Comparison of ENCODE assay signal across 7 cellular contexts in genomic region chr10:51063659-51064535, GRCh38. TPM values are rescaled to one million over a fixed set of nuclear protein-coding genes. Genes with fewer than 3 reads are reported as not detected.
DNase-seq lines count a peak whose midpoint lies in the region.

No MANE protein-coding gene starts in this region.

- no peaks in the 10 kb centered on the region for H3K27me3 ChIP-seq in GM23248 (replicated peaks; ENCODE audit: insufficient read depth)

- peaks cover 6% of the 10 kb centered on the region; the same call in 1 of the 2 replicates for H3F3A ChIP-seq in GM23248 (ENCODE audit: insufficient read depth)

- in situ Hi-C loops in GM23248 (cut with MboI), result loop anchor here (25.0 kb wide), 1 partner anchor 898 kb away; no protein-coding TSS in a partner anchor

- H3K9me3 ChIP-seq in GM23248 (ENCODE audit: low read depth), result no peaks in the 10 kb centered on the region

- H3K4me1 ChIP-seq in GM23248 (ENCODE audit: insufficient read depth), result peaks cover 10% of the 10 kb centered on the region

- peaks cover 51% of the 10 kb centered on the region; the same call in 1 of the 2 replicates for H3K79me2 ChIP-seq in GM23248 (ENCODE audit: insufficient read depth)

- no peak overlapping the region for H3K27ac ChIP-seq in GM23248

- no peaks in the 10 kb centered on the region for H3K36me3 ChIP-seq in GM23248 (ENCODE audit: low read depth)

- peak overlapping the region; percentile 6 for H3K4me2 ChIP-seq in GM23248 (ENCODE audit: unreplicated experiment)

- H4K20me1 ChIP-seq in GM23248 (ENCODE audit: insufficient read depth), result no peaks in the 10 kb centered on the region

- DNase-seq in GM23248 (peak; percentile 71), RPMI8226 (peak; percentile 2), globus pallidus (ENCODE audit: low spot score) (peak; percentile 10), stromal cell of bone marrow (ENCODE audit: low read depth) (peak; percentile 30), NCI-H1417 treated with DMSO at 0.1 percent for 48 hours (lab: John Stamatoyannopoulos, UW) (no peak), mucosa of gallbladder (ENCODE audit: low spot score) (no peak)
- DNase-seq in activated T-cell treated with anti-CD3 and anti-CD28 coated beads, Interleukin-2, amount 50 U/mL, for 1 hour, result no peak

- 0 to 4% methylated on average over 2 of the region's 2 CpGs for WGBS in GM23248 (ENCODE audit: low coverage in 1 of 2, low lambda C conversion rate in 2 of 2, missing lambda C conversion rate in 2 of 2), 2 experiments

- H2AFZ ChIP-seq in GM23248, result no peak overlapping the region

- peak overlapping the region; percentile 31; the same call in 1 of the 2 replicates for H3K9ac ChIP-seq in GM23248

- no peak overlapping the region for H3K4me3 ChIP-seq in GM23248

- H3K9me2 ChIP-seq in GM23248 (ENCODE audit: insufficient read depth), result no peaks in the 10 kb centered on the region

RNA-seq across cellular contexts. Expression of gene PRKG1, which starts 10.4 kb away (rescaled TPM):
- 21.8 TPM in 2 replicates for total RNA-seq in GM23248 (2014; rRNA removed; shearing (Covaris generic))
- polyA plus RNA-seq in GM23248 (2016; fragmentation: Nextera tagmentation; extraction: Ambion mirVana), result 9.4 and 10.7 TPM in 2 replicates
- 28.3 TPM for total RNA-seq in mucosa of gallbladder

Comparison
In these comparisons a context has a peak if more than half of its experiments do, and no peak if none do; other contexts are left out.
1. DNase-seq: peak in GM23248 (single experiment), RPMI8226 (single experiment), globus pallidus (single experiment) and stromal cell of bone marrow (single experiment); none in NCI-H1417 treated with DMSO at 0.1 percent for 48 hours (single experiment), activated T-cell treated with anti-CD3 and anti-CD28 coated beads, Interleukin-2, amount 50 U/mL, for 1 hour (single experiment) and mucosa of gallbladder (single experiment).